In the genomic region with DNA sequence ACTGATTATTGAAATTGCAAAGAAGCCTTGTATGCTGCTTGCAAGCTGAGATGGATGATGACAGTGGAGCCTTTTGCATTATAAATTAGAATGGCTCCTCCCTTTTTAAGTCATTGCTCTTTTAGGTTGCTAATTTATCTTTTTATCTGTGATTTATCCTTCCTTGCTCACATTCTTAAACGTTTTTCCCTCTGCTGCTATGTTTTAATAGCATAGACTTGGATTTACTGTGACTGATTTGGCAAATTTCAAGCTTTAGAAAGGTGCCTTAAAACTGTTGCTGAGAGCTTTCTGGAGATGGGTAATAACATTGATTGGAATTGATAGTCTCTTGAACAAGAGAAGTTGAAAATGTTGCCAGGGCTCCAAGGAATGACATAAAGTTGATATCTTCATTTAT, we compare ENCODE assay signal across 28 cellular contexts.
"Had no signal": no experiment of that assay in that cellular context is flagged by ENCODE, and none has a peak within 500 bp of the region (broad histone marks: within the 10 kb centered on the region; RNA-seq: fewer than 3 reads in every experiment).

No MANE protein-coding gene starts in this region.

- H3K4me3 Mint-ChIP-seq: stimulated activated effector memory CD8-positive, alpha-beta T cell treated with anti-CD3 and anti-CD28 coated beads, Interleukin-12 subunit alpha, Interleukin-12 subunit beta, amount 100 ng/mL, for 72 hours; stimulated activated memory B cell treated with anti-CD40 and anti-IgM and Interleukin-4, amounts not matched to agents 10 μg/mL and 1 μg/mL and 100 μg/mL, for 72 hours; stimulated activated naive B cell treated with anti-CD40 and anti-IgM and Interleukin-4, amounts not matched to agents 10 μg/mL and 1 μg/mL and 100 μg/mL, for 72 hours; stimulated activated naive CD8-positive, alpha-beta T cell treated with anti-CD3 and anti-CD28 coated beads, Interleukin-15, amount 100 ng/mL, for 72 hours; stimulated activated naive CD8-positive, alpha-beta T cell treated with anti-CD3 and anti-CD28 coated beads, Interleukin-15, Interleukin-2, amounts not matched to agents 100 ng/mL and 50 ng/mL, for 24 hours; type B pancreatic cell had no signal

- H3K27me3 ChIP-seq: stomach, testis, thyroid gland, tibial artery, tibial nerve, transverse colon, upper lobe of left lung, upper lobe of right lung, uterus, vagina had no signal

- H3K27ac Mint-ChIP-seq: stimulated activated effector memory CD8-positive, alpha-beta T cell treated with anti-CD3 and anti-CD28 coated beads, Interleukin-12 subunit alpha, Interleukin-12 subunit beta, amount 100 ng/mL, for 72 hours; stimulated activated memory B cell treated with anti-CD40 and anti-IgM and Interleukin-4, amounts not matched to agents 10 μg/mL and 1 μg/mL and 100 μg/mL, for 72 hours; stimulated activated naive B cell treated with anti-CD40 and anti-IgM and Interleukin-4, amounts not matched to agents 10 μg/mL and 1 μg/mL and 100 μg/mL, for 72 hours; stimulated activated naive CD8-positive, alpha-beta T cell treated with anti-CD3 and anti-CD28 coated beads, Interleukin-15, amount 100 ng/mL, for 72 hours; stimulated activated naive CD8-positive, alpha-beta T cell treated with anti-CD3 and anti-CD28 coated beads, Interleukin-15, Interleukin-2, amounts not matched to agents 100 ng/mL and 50 ng/mL, for 24 hours; type B pancreatic cell had no signal

- H3K4me1 Mint-ChIP-seq: stimulated activated memory B cell treated with anti-CD40 and anti-IgM and Interleukin-4, amounts not matched to agents 10 μg/mL and 1 μg/mL and 100 μg/mL, for 72 hours; stimulated activated naive B cell treated with anti-CD40 and anti-IgM and Interleukin-4, amounts not matched to agents 10 μg/mL and 1 μg/mL and 100 μg/mL, for 72 hours had no signal

- H3K4me1 ChIP-seq: stomach, suprapubic skin, testis, thyroid gland, tibial artery, tibial nerve, transverse colon, upper lobe of left lung, upper lobe of right lung, uterus, vagina had no signal

- H3K36me3 Mint-ChIP-seq: stimulated activated effector memory CD8-positive, alpha-beta T cell treated with anti-CD3 and anti-CD28 coated beads, Interleukin-12 subunit alpha, Interleukin-12 subunit beta, amount 100 ng/mL, for 72 hours; stimulated activated memory B cell treated with anti-CD40 and anti-IgM and Interleukin-4, amounts not matched to agents 10 μg/mL and 1 μg/mL and 100 μg/mL, for 72 hours; type B pancreatic cell had no signal

- H3K36me3 ChIP-seq: stomach, suprapubic skin, thoracic aorta, thyroid gland, tibial artery, tibial nerve, transverse colon, upper lobe of left lung, upper lobe of right lung, uterus, vagina had no signal

- H3K4me3 ChIP-seq: stomach, suprapubic skin, testis, thoracic aorta, thyroid gland, tibial artery, tibial nerve, transverse colon, upper lobe of left lung, upper lobe of right lung, uterus, vagina had no signal

- DNase-seq: stimulated activated CD4-positive, alpha-beta T cell treated with anti-CD3 and anti-CD28 coated beads, Interleukin-2, amount 100 ng/mL, for 48 hours; stimulated activated CD4-positive, alpha-beta T cell treated with anti-CD3 and anti-CD28 coated beads, Interleukin-4, amount 100 ng/mL, for 1 hour; stimulated activated CD4-positive, alpha-beta T cell treated with anti-CD3 and anti-CD28 coated beads, Interleukin-4, amount 100 ng/mL, for 24 hours; stimulated activated CD4-positive, alpha-beta T cell treated with anti-CD3 and anti-CD28 coated beads, Interleukin-4, amount 100 ng/mL, for 4 hours; stimulated activated CD8-positive, alpha-beta memory T cell treated with anti-CD3 and anti-CD28 coated beads, Interleukin-4, amount 100 ng/mL, for 48 hours; stimulated activated naive B cell treated with anti-CD40 and anti-IgM and Interleukin-4, amounts not matched to agents 10 μg/mL and 1 μg/mL and 100 μg/mL, for 72 hours; stimulated activated naive CD4-positive, alpha-beta T cell; stimulated activated naive CD4-positive, alpha-beta T cell treated with Interleukin-2 at 50 U/mL for 16 hours; stimulated activated naive CD8-positive, alpha-beta T cell treated with anti-CD3 and anti-CD28 coated beads, Interleukin-15, amount 100 ng/mL, for 72 hours; stimulated activated naive CD8-positive, alpha-beta T cell treated with anti-CD3 and anti-CD28 coated beads, Interleukin-15, Interleukin-2, amounts not matched to agents 100 U/mL and 50 U/mL, for 24 hours; stomach; substantia nigra; testis; thyroid gland; tibial artery; transverse colon; trophoblast cell; upper lobe of left lung; upper lobe of right lung; uterus had no signal

- ATAC-seq: stimulated activated effector memory CD8-positive, alpha-beta T cell treated with anti-CD3 and anti-CD28 coated beads, Interleukin-12 subunit alpha, Interleukin-12 subunit beta, amount 100 ng/mL, for 72 hours; stimulated activated memory B cell treated with anti-CD40 and anti-IgM and Interleukin-4, amounts not matched to agents 10 μg/mL and 1 μg/mL and 100 μg/mL, for 72 hours; stimulated activated naive B cell treated with anti-CD40 and anti-IgM and Interleukin-4, amounts not matched to agents 10 μg/mL and 1 μg/mL and 100 μg/mL, for 72 hours; stimulated activated naive CD8-positive, alpha-beta T cell treated with anti-CD3 and anti-CD28 coated beads, Interleukin-15, amount 100 ng/mL, for 72 hours; stimulated activated naive CD8-positive, alpha-beta T cell treated with anti-CD3 and anti-CD28 coated beads, Interleukin-15, Interleukin-2, amounts not matched to agents 100 U/mL and 50 U/mL, for 24 hours; upper lobe of right lung had no signal

- H3K9me3 ChIP-seq: stomach, suprapubic skin, testis, thoracic aorta, thyroid gland, tibial artery, tibial nerve, transverse colon, upper lobe of left lung, upper lobe of right lung, uterus, vagina had no signal

- H3K27me3 Mint-ChIP-seq: stimulated activated naive CD8-positive, alpha-beta T cell treated with anti-CD3 and anti-CD28 coated beads, Interleukin-15, amount 100 ng/mL, for 72 hours had no signal

- H3K9me3 Mint-ChIP-seq: stimulated activated effector memory CD8-positive, alpha-beta T cell treated with anti-CD3 and anti-CD28 coated beads, Interleukin-12 subunit alpha, Interleukin-12 subunit beta, amount 100 ng/mL, for 72 hours; stimulated activated memory B cell treated with anti-CD40 and anti-IgM and Interleukin-4, amounts not matched to agents 10 μg/mL and 1 μg/mL and 100 μg/mL, for 72 hours; stimulated activated naive CD8-positive, alpha-beta T cell treated with anti-CD3 and anti-CD28 coated beads, Interleukin-15, Interleukin-2, amounts not matched to agents 100 ng/mL and 50 ng/mL, for 24 hours had no signal

- H3K27ac ChIP-seq: stomach, suprapubic skin, testis, thoracic aorta, thyroid gland, tibial artery, tibial nerve, transverse colon, upper lobe of left lung, upper lobe of right lung, uterus, vagina had no signal
